17 cellular contexts compared by ENCODE assay signal in genomic region chr6:23704655-23705054, GRCh38.
"Had no signal": no experiment of that assay in that cellular context is flagged by ENCODE, and none has a peak within 500 bp of the region (broad histone marks: within the 10 kb centered on the region; RNA-seq: fewer than 3 reads in every experiment).

No MANE protein-coding gene starts in this region.

- H3K4me3 ChIP-seq: colonic mucosa, mucosa of descending colon, pancreas, sigmoid colon, smooth muscle cell had no signal

- H3K27ac ChIP-seq: colonic mucosa, foreskin keratinocyte, pancreas, sigmoid colon had no signal

- H3K4me1 ChIP-seq: colonic mucosa, foreskin keratinocyte, pancreas had no signal

- H3K27me3 ChIP-seq: colonic mucosa, foreskin keratinocyte, pancreas, sigmoid colon had no signal

- H3K4me3 Mint-ChIP-seq: natural killer cell treated with Interleukin-12 subunit alpha and Interleukin-12 subunit beta and Interleukin-15 and Interleukin-18, amount 100 ng/mL, for 72 hours had no signal

- H3K27me3 Mint-ChIP-seq: natural killer cell treated with Interleukin-12 subunit alpha and Interleukin-12 subunit beta and Interleukin-15 and Interleukin-18, amount 100 ng/mL, for 72 hours had no signal

- H3K9me3 ChIP-seq: colonic mucosa, mucosa of descending colon, pancreas, sigmoid colon had no signal

- H3K36me3 Mint-ChIP-seq: natural killer cell treated with Interleukin-12 subunit alpha and Interleukin-12 subunit beta and Interleukin-15 and Interleukin-18, amount 100 ng/mL, for 72 hours had no signal

- ATAC-seq: foreskin keratinocyte; mucosa of descending colon; natural killer cell treated with Interleukin-12 subunit alpha and Interleukin-12 subunit beta and Interleukin-15 and Interleukin-18, amount 100 ng/mL, for 72 hours; pancreas had no signal

- H3K27ac Mint-ChIP-seq: natural killer cell treated with Interleukin-12 subunit alpha and Interleukin-12 subunit beta and Interleukin-15 and Interleukin-18, amount 100 ng/mL, for 72 hours; progenitor cell of endocrine pancreas had no signal

- H3K36me3 ChIP-seq: colonic mucosa, pancreas, sigmoid colon had no signal

- DNase-seq: colonic mucosa; dermis blood vessel endothelial cell; erythroblast; foreskin keratinocyte; head of caudate nucleus; hypothalamus; kidney glomerular epithelial cell; mucosa of descending colon; occipital lobe; pancreas; sigmoid colon; stimulated activated CD4-positive, alpha-beta T cell treated with anti-CD3 and anti-CD28 coated beads, Interleukin-2, amount 100 ng/mL, for 48 hours; stimulated activated naive CD4-positive, alpha-beta T cell treated with Interleukin-2 at 50 U/mL for 16 hours; trophoblast cell had no signal

- H3K4me2 ChIP-seq: smooth muscle cell had no signal
